In genomic region chrX:153190384-153190783, GRCh38 we compare ENCODE assay signal across 40 cellular contexts. TPM values are rescaled to one million over a fixed set of nuclear protein-coding genes. Genes with fewer than 3 reads are reported as not detected.
"Had no signal": no experiment of that assay in that cellular context is flagged by ENCODE, and none has a peak within 500 bp of the region (broad histone marks: within the 10 kb centered on the region; RNA-seq: fewer than 3 reads in every experiment).

No MANE protein-coding gene starts in this region.

- H3K9me3 ChIP-seq: adrenal gland, body of pancreas, colonic mucosa, heart left ventricle, pancreas, prostate gland, right atrium auricular region, thyroid gland, upper lobe of left lung, vagina had no signal

- H3K4me3 Mint-ChIP-seq: activated CD4-positive, alpha-beta memory T cell treated with anti-CD3 and anti-CD28 coated beads for 36 hours; activated naive CD4-positive, alpha-beta T cell treated with anti-CD3 and anti-CD28 coated beads for 36 hours; activated naive CD8-positive, alpha-beta T cell treated with anti-CD3 and anti-CD28 coated beads for 36 hours; activated T-helper 1 cell treated with anti-CD3 and anti-CD28 coated beads, Interleukin-12 subunit alpha, Interleukin-12 subunit beta, Interleukin-2, Interleukin-4 antibody, amounts not matched to agents 30 ng/mL and 10 ng/mL and 1 ng/mL, durations not matched to agents 14 hours and 24 hours and 36 hours; mesothelial cell of epicardium; naive B cell; neural crest cell; stimulated activated naive B cell treated with anti-CD40 and anti-IgM and Interleukin-4, amounts not matched to agents 10 μg/mL and 1 μg/mL and 100 μg/mL, for 72 hours; T-helper 1 cell treated with Interleukin-12 subunit alpha and Interleukin-12 subunit beta and Interleukin-4 antibody, amounts not matched to agents 30 μg/mL and 1 μg/mL, for 36 hours had no signal

- H3K4me2 ChIP-seq: smooth muscle cell had no signal

- H3K36me3 ChIP-seq: adrenal gland, colonic mucosa, heart left ventricle, pancreas, prostate gland, right atrium auricular region, stomach, thyroid gland, upper lobe of left lung, vagina had no signal

- H3K27ac ChIP-seq: adrenal gland, body of pancreas, colonic mucosa, heart left ventricle, pancreas, prostate gland, right atrium auricular region, stomach, thyroid gland, upper lobe of left lung, vagina, VCaP had no signal

- H3K4me3 ChIP-seq: adrenal gland, body of pancreas, colonic mucosa, heart left ventricle, pancreas, prostate gland, right atrium auricular region, smooth muscle cell, stomach, thyroid gland, upper lobe of left lung, vagina had no signal

- ATAC-seq: body of pancreas; heart left ventricle; left ventricle myocardium superior; pancreas; stimulated activated naive B cell treated with anti-CD40 and anti-IgM and Interleukin-4, amounts not matched to agents 10 μg/mL and 1 μg/mL and 100 μg/mL, for 72 hours had no signal

- H3K9me3 Mint-ChIP-seq: activated CD4-positive, alpha-beta memory T cell treated with anti-CD3 and anti-CD28 coated beads for 36 hours; activated naive CD4-positive, alpha-beta T cell treated with anti-CD3 and anti-CD28 coated beads for 36 hours; activated naive CD8-positive, alpha-beta T cell treated with anti-CD3 and anti-CD28 coated beads for 36 hours; activated T-helper 1 cell treated with anti-CD3 and anti-CD28 coated beads, Interleukin-12 subunit alpha, Interleukin-12 subunit beta, Interleukin-2, Interleukin-4 antibody, amounts not matched to agents 30 ng/mL and 10 ng/mL and 1 ng/mL, durations not matched to agents 14 hours and 24 hours and 36 hours; T-helper 1 cell treated with Interleukin-12 subunit alpha and Interleukin-12 subunit beta and Interleukin-4 antibody, amounts not matched to agents 30 μg/mL and 1 μg/mL, for 36 hours had no signal

- DNase-seq: activated CD4-positive, alpha-beta memory T cell treated with anti-CD3 and anti-CD28 coated beads for 36 hours; activated CD4-positive, alpha-beta T cell treated with anti-CD3 and anti-CD28 coated beads for 48 hours; activated CD8-positive, alpha-beta memory T cell treated with anti-CD3 and anti-CD28 coated beads, Interleukin-2, amount 50 U/mL, for 4 hours; activated effector memory CD4-positive, alpha-beta T cell treated with anti-CD3 and anti-CD28 coated beads, Interleukin-2, amount 50 U/mL, for 16 hours; activated naive CD4-positive, alpha-beta T cell treated with anti-CD3 and anti-CD28 coated beads for 36 hours; activated naive CD8-positive, alpha-beta T cell treated with anti-CD3 and anti-CD28 coated beads for 36 hours; activated T-cell treated with anti-CD3 and anti-CD28 coated beads, Interleukin-2, amount 50 U/mL, for 1 hour; adrenal gland; aorta; body of pancreas; colonic mucosa; effector memory CD4-positive, alpha-beta T cell; erythroblast; foreskin fibroblast; heart left ventricle; left ventricle myocardium superior; naive B cell; nucleus accumbens; pancreas; stimulated activated CD4-positive, alpha-beta T cell treated with anti-CD3 and anti-CD28 coated beads, Interleukin-1b, Interleukin-23, amount 100 ng/mL, for 48 hours; stimulated activated CD4-positive, alpha-beta T cell treated with anti-CD3 and anti-CD28 coated beads, Interleukin-4, amount 100 ng/mL, for 4 hours; stimulated activated CD8-positive, alpha-beta memory T cell treated with anti-CD3 and anti-CD28 coated beads, Interleukin-4, amount 100 ng/mL, for 48 hours; stimulated activated naive B cell treated with anti-CD40 and anti-IgM and Interleukin-4, amounts not matched to agents 10 μg/mL and 1 μg/mL and 100 μg/mL, for 72 hours; stomach; T-helper 9 cell; thyroid gland; upper lobe of left lung had no signal

- H3K27ac Mint-ChIP-seq: activated CD4-positive, alpha-beta memory T cell treated with anti-CD3 and anti-CD28 coated beads for 36 hours; activated naive CD4-positive, alpha-beta T cell treated with anti-CD3 and anti-CD28 coated beads for 36 hours; activated naive CD8-positive, alpha-beta T cell treated with anti-CD3 and anti-CD28 coated beads for 36 hours; activated T-helper 1 cell treated with anti-CD3 and anti-CD28 coated beads, Interleukin-12 subunit alpha, Interleukin-12 subunit beta, Interleukin-2, Interleukin-4 antibody, amounts not matched to agents 30 ng/mL and 10 ng/mL and 1 ng/mL, durations not matched to agents 14 hours and 24 hours and 36 hours; mesothelial cell of epicardium; naive B cell; stimulated activated naive B cell treated with anti-CD40 and anti-IgM and Interleukin-4, amounts not matched to agents 10 μg/mL and 1 μg/mL and 100 μg/mL, for 72 hours; T-helper 1 cell treated with Interleukin-12 subunit alpha and Interleukin-12 subunit beta and Interleukin-4 antibody, amounts not matched to agents 30 μg/mL and 1 μg/mL, for 36 hours had no signal

- H3K36me3 Mint-ChIP-seq: activated CD4-positive, alpha-beta memory T cell treated with anti-CD3 and anti-CD28 coated beads for 36 hours; activated naive CD8-positive, alpha-beta T cell treated with anti-CD3 and anti-CD28 coated beads for 36 hours; mesothelial cell of epicardium; stimulated activated naive B cell treated with anti-CD40 and anti-IgM and Interleukin-4, amounts not matched to agents 10 μg/mL and 1 μg/mL and 100 μg/mL, for 72 hours had no signal

- H3K27me3 ChIP-seq: body of pancreas, right atrium auricular region, stomach, thyroid gland, upper lobe of left lung, vagina had no signal

- H3K4me1 Mint-ChIP-seq: activated naive CD8-positive, alpha-beta T cell treated with anti-CD3 and anti-CD28 coated beads for 36 hours; mesothelial cell of epicardium; naive B cell; neural crest cell; stimulated activated naive B cell treated with anti-CD40 and anti-IgM and Interleukin-4, amounts not matched to agents 10 μg/mL and 1 μg/mL and 100 μg/mL, for 72 hours had no signal

- H3K4me1 ChIP-seq: adrenal gland, body of pancreas, colonic mucosa, heart left ventricle, pancreas, prostate gland, right atrium auricular region, stomach, thyroid gland, upper lobe of left lung, vagina had no signal

RNA-seq across cellular contexts. Expression of gene MAGEA1, which starts 11.3 kb away (rescaled TPM):
- total RNA-seq: activated CD4-positive, alpha-beta memory T cell treated with anti-CD3 and anti-CD28 coated beads for 36 hours; activated CD8-positive, alpha-beta memory T cell treated with anti-CD3 and anti-CD28 coated beads for 36 hours; activated naive CD4-positive, alpha-beta T cell treated with anti-CD3 and anti-CD28 coated beads for 36 hours; activated naive CD8-positive, alpha-beta T cell treated with anti-CD3 and anti-CD28 coated beads for 36 hours; activated T-helper 1 cell treated with anti-CD3 and anti-CD28 coated beads, Interleukin-12 subunit alpha, Interleukin-12 subunit beta, Interleukin-2, Interleukin-4 antibody, amounts not matched to agents 30 ng/mL and 10 ng/mL and 1 ng/mL, durations not matched to agents 14 hours and 24 hours and 36 hours; adrenal gland; aorta; body of pancreas; colonic mucosa; dermis microvascular lymphatic vessel endothelial cell; fibroblast of lung; heart left ventricle; left ventricle myocardium superior; lung microvascular endothelial cell; mesothelial cell of epicardium; neural crest cell; right atrium auricular region; smooth muscle cell; stomach; thyroid gland; vagina had no signal
- polyA plus RNA-seq: adrenal gland, aorta, fibroblast of lung, heart left ventricle, pancreas, smooth muscle cell, stomach had no signal
